Comparison of ENCODE assay signal across 22 cellular contexts in the genomic region with DNA sequence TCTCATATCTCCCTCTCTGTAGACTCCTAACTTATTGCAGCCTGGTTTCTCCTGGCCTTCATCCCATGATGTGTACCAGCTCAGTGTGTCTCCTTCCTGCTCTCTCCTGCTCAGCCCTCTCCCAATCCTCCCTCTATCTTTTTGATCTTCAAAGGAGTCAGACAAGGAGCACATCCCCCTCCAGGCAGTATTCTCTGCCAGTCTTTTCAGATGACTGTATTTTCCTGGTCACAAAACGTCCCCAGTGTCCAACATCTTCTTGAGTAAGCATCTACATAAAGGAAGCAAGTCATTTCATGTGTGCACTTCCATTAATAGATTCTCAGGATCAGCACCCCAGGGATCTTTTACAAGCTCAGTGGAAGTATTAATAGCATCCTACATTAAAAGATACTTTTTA.
"Had no signal": no experiment of that assay in that cellular context is flagged by ENCODE, and none has a peak within 500 bp of the region (broad histone marks: within the 10 kb centered on the region; RNA-seq: fewer than 3 reads in every experiment).

No MANE protein-coding gene starts in this region.

- H3K27me3 ChIP-seq: body of pancreas, neutrophil, pancreas, tibial artery had no signal

- H3K27ac ChIP-seq: body of pancreas, neutrophil, pancreas had no signal

- H3K4me3 ChIP-seq: body of pancreas, mucosa of descending colon, pancreas, tibial artery had no signal

- H3K9me3 ChIP-seq: body of pancreas, mucosa of descending colon, neutrophil, pancreas, tibial artery had no signal

- ATAC-seq: activated CD8-positive, alpha-beta T cell treated with anti-CD3 and anti-CD28 coated beads for 36 hours; activated T-helper 17 cell treated with anti-CD3 and anti-CD28 coated beads, Interleukin-2, amount 50 U/mL, for 72 hours; body of pancreas; mucosa of descending colon; natural killer cell; pancreas had no signal

- DNase-seq: activated CD4-positive, alpha-beta T cell treated with anti-CD3 and anti-CD28 coated beads, Interleukin-2, amount 10 ng/mL, durations not matched to agents 24 days and 14 days; activated CD8-positive, alpha-beta T cell treated with anti-CD3 and anti-CD28 coated beads for 36 hours; activated naive CD4-positive, alpha-beta T cell treated with Interleukin-2 at 50 U/mL for 16 hours; activated naive CD8-positive, alpha-beta T cell treated with anti-CD3 and anti-CD28 coated beads, Interleukin-2, amount 10 ng/mL, durations not matched to agents 7 days and 5 days; activated T-cell treated with anti-CD3 and anti-CD28 coated beads, Interleukin-2, amount 50 U/mL, for 1 hour; amygdala; body of pancreas; caudate nucleus; endodermal cell; head of caudate nucleus; mesenchymal stem cell; mucosa of descending colon; natural killer cell; pancreas; stimulated activated CD8-positive, alpha-beta memory T cell treated with anti-CD3 and anti-CD28 coated beads, Interleukin-4, amount 100 ng/mL, for 48 hours; stimulated activated naive CD4-positive, alpha-beta T cell; substantia nigra; T-helper 1 cell; T1000; tibial artery had no signal

- H3K36me3 ChIP-seq: neutrophil, pancreas, tibial artery had no signal
